Comparison of ENCODE assay signal across 2 cellular contexts in the genomic region with DNA sequence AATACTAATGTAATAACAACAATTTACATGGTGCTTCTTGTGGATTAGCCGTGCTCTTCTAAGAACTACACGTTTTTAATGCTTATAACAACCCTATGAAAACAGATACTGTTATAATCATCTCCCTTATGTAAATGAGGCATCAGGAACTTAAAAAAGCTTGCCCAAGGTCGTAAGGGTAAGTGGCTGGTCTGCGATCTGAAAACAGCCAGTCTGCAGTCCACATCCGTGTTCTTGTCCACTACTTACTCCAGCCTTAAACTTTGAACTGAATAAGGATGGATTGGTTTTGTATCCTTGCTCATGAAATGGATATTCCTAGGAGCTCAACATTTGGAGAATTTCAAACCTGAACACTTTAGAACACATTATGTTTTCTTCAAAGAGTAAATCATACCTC.
TF ChIP-seq lines count a peak whose summit lies in the region.

No MANE protein-coding gene starts in this region.

TF ChIP-seq in endothelial cell of umbilical vein, 7 proteins besides CTCF, POLR2A, EP300 and RAD21 (continued from another document):
- TF ChIP-seq FOS (IDR thresholded peaks at IDR 0.05; ENCODE audit: borderline replicate concordance, insufficient read depth, low read length) (no peak), MAX (IDR thresholded peaks at IDR 0.05; ENCODE audit: insufficient read depth, insufficient read length) (no peak), GATA2 (IDR thresholded peaks at IDR 0.05; ENCODE audit: insufficient read depth, insufficient read length, low read depth, low read length) (no peak)
TF ChIP-seq in endothelial cell of umbilical vein: peak in this region for 0.

TF ChIP-seq in GM23338, 12 proteins besides CTCF, POLR2A, EP300 and RAD21 (continued from another document):
- TF ChIP-seq, protein P1, sequence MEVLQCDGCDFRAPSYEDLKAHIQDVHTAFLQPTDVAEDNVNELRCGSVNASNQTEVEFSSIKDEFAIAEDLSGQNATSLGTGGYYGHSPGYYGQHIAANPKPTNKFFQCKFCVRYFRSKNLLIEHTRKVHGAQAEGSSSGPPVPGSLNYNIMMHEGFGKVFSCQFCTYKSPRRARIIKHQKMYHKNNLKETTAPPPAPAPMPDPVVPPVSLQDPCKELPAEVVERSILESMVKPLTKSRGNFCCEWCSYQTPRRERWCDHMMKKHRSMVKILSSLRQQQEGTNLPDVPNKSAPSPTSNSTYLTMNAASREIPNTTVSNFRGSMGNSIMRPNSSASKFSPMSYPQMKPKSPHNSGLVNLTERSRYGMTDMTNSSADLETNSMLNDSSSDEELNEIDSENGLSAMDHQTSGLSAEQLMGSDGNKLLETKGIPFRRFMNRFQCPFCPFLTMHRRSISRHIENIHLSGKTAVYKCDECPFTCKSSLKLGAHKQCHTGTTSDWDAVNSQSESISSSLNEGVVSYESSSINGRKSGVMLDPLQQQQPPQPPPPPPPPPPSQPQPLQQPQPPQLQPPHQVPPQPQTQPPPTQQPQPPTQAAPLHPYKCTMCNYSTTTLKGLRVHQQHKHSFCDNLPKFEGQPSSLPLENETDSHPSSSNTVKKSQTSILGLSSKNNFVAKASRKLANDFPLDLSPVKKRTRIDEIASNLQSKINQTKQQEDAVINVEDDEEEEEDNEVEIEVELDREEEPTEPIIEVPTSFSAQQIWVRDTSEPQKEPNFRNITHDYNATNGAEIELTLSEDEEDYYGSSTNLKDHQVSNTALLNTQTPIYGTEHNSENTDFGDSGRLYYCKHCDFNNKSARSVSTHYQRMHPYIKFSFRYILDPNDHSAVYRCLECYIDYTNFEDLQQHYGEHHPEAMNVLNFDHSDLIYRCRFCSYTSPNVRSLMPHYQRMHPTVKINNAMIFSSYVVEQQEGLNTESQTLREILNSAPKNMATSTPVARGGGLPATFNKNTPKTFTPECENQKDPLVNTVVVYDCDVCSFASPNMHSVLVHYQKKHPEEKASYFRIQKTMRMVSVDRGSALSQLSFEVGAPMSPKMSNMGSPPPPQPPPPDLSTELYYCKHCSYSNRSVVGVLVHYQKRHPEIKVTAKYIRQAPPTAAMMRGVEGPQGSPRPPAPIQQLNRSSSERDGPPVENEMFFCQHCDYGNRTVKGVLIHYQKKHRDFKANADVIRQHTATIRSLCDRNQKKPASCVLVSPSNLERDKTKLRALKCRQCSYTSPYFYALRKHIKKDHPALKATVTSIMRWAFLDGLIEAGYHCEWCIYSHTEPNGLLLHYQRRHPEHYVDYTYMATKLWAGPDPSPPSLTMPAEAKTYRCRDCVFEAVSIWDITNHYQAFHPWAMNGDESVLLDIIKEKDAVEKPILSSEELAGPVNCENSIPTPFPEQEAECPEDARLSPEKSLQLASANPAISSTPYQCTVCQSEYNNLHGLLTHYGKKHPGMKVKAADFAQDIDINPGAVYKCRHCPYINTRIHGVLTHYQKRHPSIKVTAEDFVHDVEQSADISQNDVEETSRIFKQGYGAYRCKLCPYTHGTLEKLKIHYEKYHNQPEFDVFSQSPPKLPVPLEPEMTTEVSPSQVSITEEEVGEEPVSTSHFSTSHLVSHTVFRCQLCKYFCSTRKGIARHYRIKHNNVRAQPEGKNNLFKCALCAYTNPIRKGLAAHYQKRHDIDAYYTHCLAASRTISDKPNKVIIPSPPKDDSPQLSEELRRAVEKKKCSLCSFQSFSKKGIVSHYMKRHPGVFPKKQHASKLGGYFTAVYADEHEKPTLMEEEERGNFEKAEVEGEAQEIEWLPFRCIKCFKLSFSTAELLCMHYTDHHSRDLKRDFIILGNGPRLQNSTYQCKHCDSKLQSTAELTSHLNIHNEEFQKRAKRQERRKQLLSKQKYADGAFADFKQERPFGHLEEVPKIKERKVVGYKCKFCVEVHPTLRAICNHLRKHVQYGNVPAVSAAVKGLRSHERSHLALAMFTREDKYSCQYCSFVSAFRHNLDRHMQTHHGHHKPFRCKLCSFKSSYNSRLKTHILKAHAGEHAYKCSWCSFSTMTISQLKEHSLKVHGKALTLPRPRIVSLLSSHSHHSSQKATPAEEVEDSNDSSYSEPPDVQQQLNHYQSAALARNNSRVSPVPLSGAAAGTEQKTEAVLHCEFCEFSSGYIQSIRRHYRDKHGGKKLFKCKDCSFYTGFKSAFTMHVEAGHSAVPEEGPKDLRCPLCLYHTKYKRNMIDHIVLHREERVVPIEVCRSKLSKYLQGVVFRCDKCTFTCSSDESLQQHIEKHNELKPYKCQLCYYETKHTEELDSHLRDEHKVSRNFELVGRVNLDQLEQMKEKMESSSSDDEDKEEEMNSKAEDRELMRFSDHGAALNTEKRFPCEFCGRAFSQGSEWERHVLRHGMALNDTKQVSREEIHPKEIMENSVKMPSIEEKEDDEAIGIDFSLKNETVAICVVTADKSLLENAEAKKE (CRISPR knock-in tag; IDR thresholded peaks at IDR 0.05): no peak
- TF ChIP-seq NANOG (IDR thresholded peaks at IDR 0.05; ENCODE audit: borderline replicate concordance): no peak
- TF ChIP-seq CREB1 (CRISPR knock-in tag; IDR thresholded peaks at IDR 0.05; ENCODE audit: low read depth): no peak
- no peak for TF ChIP-seq REST (IDR thresholded peaks at IDR 0.05; ENCODE audit: unreplicated experiment)
- TF ChIP-seq EZH2phosphoT487 (IDR thresholded peaks at IDR 0.05; ENCODE audit: unreplicated experiment): no peak
- no peak for TF ChIP-seq POLR2AphosphoS5 (IDR thresholded peaks at IDR 0.05; ENCODE audit: low read depth)
- TF ChIP-seq ZNF331 (CRISPR knock-in tag; IDR thresholded peaks at IDR 0.05; ENCODE audit: low read depth): no peak
- no peak for TF ChIP-seq STAT1 (IDR thresholded peaks at IDR 0.05; ENCODE audit: unreplicated experiment)
- TF ChIP-seq ETS1 (IDR thresholded peaks at IDR 0.05): no peak
- TF ChIP-seq ZNF114 (CRISPR knock-in tag; IDR thresholded peaks at IDR 0.05): no peak
TF ChIP-seq in GM23338: peak in this region for 0.
